In the genomic region with DNA sequence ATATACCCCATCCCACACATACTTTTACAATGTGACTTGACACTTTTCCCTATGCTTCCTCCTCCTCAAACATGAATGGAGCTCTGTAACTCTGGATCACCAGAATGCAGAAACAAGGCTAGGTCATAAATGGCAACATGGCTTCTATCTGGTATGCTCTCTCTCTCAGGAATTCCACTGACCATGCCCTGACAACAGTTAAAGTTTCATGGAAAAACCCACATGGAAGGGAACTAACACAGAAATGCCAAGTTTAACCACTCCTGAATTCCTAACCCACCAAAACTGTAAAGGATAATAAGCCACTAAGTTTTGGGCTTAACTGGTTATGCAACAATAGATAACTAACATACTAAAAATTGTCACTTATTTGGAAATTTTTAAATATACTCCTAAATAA, we compare ENCODE assay signal across 1 cellular context.
TF ChIP-seq lines count a peak whose summit lies in the region.

No MANE protein-coding gene starts in this region.

TF ChIP-seq in K562, 482 proteins besides CTCF, POLR2A, EP300 and RAD21 (continued from another document):
- TF ChIP-seq, protein P1, sequence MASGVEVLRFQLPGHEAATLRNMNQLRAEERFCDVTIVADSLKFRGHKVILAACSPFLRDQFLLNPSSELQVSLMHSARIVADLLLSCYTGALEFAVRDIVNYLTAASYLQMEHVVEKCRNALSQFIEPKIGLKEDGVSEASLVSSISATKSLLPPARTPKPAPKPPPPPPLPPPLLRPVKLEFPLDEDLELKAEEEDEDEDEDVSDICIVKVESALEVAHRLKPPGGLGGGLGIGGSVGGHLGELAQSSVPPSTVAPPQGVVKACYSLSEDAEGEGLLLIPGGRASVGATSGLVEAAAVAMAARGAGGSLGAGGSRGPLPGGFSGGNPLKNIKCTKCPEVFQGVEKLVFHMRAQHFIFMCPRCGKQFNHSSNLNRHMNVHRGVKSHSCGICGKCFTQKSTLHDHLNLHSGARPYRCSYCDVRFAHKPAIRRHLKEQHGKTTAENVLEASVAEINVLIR (CRISPR knock-in tag; IDR thresholded peaks at IDR 0.05), result no peak
- TF ChIP-seq ARID2 (IDR thresholded peaks at IDR 0.05), result no peak
- no peak for TF ChIP-seq ZNF174 (CRISPR knock-in tag; IDR thresholded peaks at IDR 0.05)
- TF ChIP-seq, protein P2, sequence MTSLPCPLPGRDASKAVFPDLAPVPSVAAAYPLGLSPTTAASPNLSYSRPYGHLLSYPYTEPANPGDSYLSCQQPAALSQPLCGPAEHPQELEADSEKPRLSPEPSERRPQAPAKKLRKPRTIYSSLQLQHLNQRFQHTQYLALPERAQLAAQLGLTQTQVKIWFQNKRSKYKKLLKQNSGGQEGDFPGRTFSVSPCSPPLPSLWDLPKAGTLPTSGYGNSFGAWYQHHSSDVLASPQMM (CRISPR knock-in tag; IDR thresholded peaks at IDR 0.05), result no peak
- TF ChIP-seq SP1 (CRISPR knock-in tag; IDR thresholded peaks at IDR 0.05), result no peak
- no peak for TF ChIP-seq RBM22 (IDR thresholded peaks at IDR 0.05; ENCODE audit: low read depth, low read length, poor library complexity, severe bottlenecking)
